9 cellular contexts compared by ENCODE assay signal in the genomic region with DNA sequence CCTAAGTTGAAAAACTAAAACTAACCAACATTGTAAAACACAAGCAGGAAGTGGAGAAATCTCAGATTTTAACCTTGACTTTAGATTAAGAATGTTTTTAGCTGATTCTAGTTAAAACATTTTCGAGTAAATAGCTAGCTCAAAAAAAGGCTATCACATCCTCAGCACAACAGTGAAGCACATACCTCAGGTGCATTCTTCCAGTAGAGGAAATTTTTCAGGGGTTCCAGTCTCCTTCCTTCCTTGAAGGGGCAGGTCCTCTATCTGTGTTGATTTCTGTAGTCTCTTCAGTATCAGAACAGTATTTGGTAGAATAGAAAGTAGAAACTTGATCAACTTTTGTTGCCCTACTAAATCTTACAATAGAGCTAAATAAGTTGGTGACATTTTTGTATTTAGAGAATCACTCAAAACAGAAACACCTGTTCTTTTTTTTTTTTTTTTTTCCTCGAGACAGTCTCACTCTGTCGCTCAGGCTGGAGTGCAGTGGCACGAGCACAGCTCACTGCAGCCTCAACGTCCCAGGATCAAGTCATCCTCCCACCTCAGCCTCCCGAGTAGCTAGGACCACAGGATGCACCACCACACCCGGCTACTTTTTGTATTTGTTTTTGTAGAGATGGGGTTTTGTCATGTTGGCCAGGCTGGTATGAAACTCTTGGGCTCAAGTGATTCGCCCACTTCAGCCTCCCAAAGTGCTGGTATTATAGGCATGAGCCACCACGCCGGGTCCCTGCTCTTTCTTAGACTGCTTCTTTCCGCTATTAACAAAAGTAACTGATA. TPM values are rescaled to one million over a fixed set of nuclear protein-coding genes. Genes with fewer than 3 reads are reported as not detected.
DNase-seq lines count a peak whose midpoint lies in the region; ATAC-seq and TF ChIP-seq lines count a peak whose summit lies in the region.
"Had no signal": no experiment of that assay in that cellular context is flagged by ENCODE, and none has a peak within 500 bp of the region (broad histone marks: within the 10 kb centered on the region; RNA-seq: fewer than 3 reads in every experiment).

No MANE protein-coding gene starts in this region.

- DNase-seq in stimulated activated naive CD4-positive, alpha-beta T cell treated with Interleukin-2 at 50 U/mL for 16 hours (lab: John Stamatoyannopoulos, UW) = peak; percentile 5
- DNase-seq in stimulated activated naive CD4-positive, alpha-beta T cell (lab: John Stamatoyannopoulos, UW) = no peak
- DNase-seq in activated T-helper 1 cell treated with anti-CD3 and anti-CD28 coated beads, Interleukin-12 subunit alpha, Interleukin-12 subunit beta, Interleukin-2, Interleukin-4 antibody, amounts not matched to agents 30 ng/mL and 10 ng/mL and 1 ng/mL, durations not matched to agents 14 hours and 24 hours and 36 hours (ENCODE audit: low spot score) = no peak
- DNase-seq in upper lobe of right lung = no peak
- DNase-seq in T1000 (lab: John Stamatoyannopoulos, UW) = no peak
- DNase-seq in anterior cingulate cortex (lab: John Stamatoyannopoulos, UW) = no peak
- DNase-seq in omental fat pad (ENCODE audit: low spot score) = no peak
- DNase-seq: testis had no signal

- no peaks in the 10 kb centered on the region for H3K4me1 ChIP-seq in upper lobe of right lung
- H3K4me1 ChIP-seq: testis had no signal

- H3K9me3 ChIP-seq in upper lobe of right lung = no peaks in the 10 kb centered on the region
- H3K9me3 ChIP-seq: testis had no signal

- peak overlapping the region; percentile 76 for H3K4me3 Mint-ChIP-seq in activated T-helper 1 cell treated with anti-CD3 and anti-CD28 coated beads, Interleukin-12 subunit alpha, Interleukin-12 subunit beta, Interleukin-2, Interleukin-4 antibody, amounts not matched to agents 30 ng/mL and 10 ng/mL and 1 ng/mL, durations not matched to agents 14 hours and 24 hours and 36 hours

- no peaks in the 10 kb centered on the region for H3K9me3 Mint-ChIP-seq in activated T-helper 1 cell treated with anti-CD3 and anti-CD28 coated beads, Interleukin-12 subunit alpha, Interleukin-12 subunit beta, Interleukin-2, Interleukin-4 antibody, amounts not matched to agents 30 ng/mL and 10 ng/mL and 1 ng/mL, durations not matched to agents 14 hours and 24 hours and 36 hours

- intact Hi-C loops in activated T-helper 1 cell treated with anti-CD3 and anti-CD28 coated beads, Interleukin-12 subunit alpha, Interleukin-12 subunit beta, Interleukin-2, Interleukin-4 antibody, amounts not matched to agents 30 ng/mL and 10 ng/mL and 1 ng/mL, durations not matched to agents 14 hours and 24 hours and 36 hours (cut with micrococcal nuclease) = loop anchor here (1.0 to 10.0 kb wide), 3 partner anchors 245 to 1419 kb away; a partner anchor contains a TSS
- intact Hi-C loops in upper lobe of right lung (cut with DNase I) = no loop called here

- TF ChIP-seq CTCF in upper lobe of right lung (IDR thresholded peaks at IDR 0.05) (no peak), omental fat pad (IDR thresholded peaks at IDR 0.05) (no peak)

- peak overlapping the region; percentile 51 for H3K27ac ChIP-seq in upper lobe of right lung

- peaks cover 69% of the 10 kb centered on the region for H3K4me1 Mint-ChIP-seq in activated T-helper 1 cell treated with anti-CD3 and anti-CD28 coated beads, Interleukin-12 subunit alpha, Interleukin-12 subunit beta, Interleukin-2, Interleukin-4 antibody, amounts not matched to agents 30 ng/mL and 10 ng/mL and 1 ng/mL, durations not matched to agents 14 hours and 24 hours and 36 hours (ENCODE audit: low read depth)

- no peak overlapping the region for H3K4me3 ChIP-seq in upper lobe of right lung
- H3K4me3 ChIP-seq: testis had no signal

- H3K36me3 Mint-ChIP-seq in activated T-helper 1 cell treated with anti-CD3 and anti-CD28 coated beads, Interleukin-12 subunit alpha, Interleukin-12 subunit beta, Interleukin-2, Interleukin-4 antibody, amounts not matched to agents 30 ng/mL and 10 ng/mL and 1 ng/mL, durations not matched to agents 14 hours and 24 hours and 36 hours (ENCODE audit: low read depth) = peaks cover 2% of the 10 kb centered on the region

- H3K27me3 ChIP-seq in upper lobe of right lung = no peaks in the 10 kb centered on the region
- H3K27me3 ChIP-seq: testis had no signal

- H3K36me3 ChIP-seq in upper lobe of right lung = no peaks in the 10 kb centered on the region

- ATAC-seq in HG03064 (IDR thresholded peaks at IDR 0.05; ENCODE audit: low read depth, unreplicated experiment) (peak; percentile 36), upper lobe of right lung (no peak), omental fat pad (ENCODE audit: low FRiP score) (no peak)

- peak overlapping the region; percentile 92 for H3K27ac Mint-ChIP-seq in activated T-helper 1 cell treated with anti-CD3 and anti-CD28 coated beads, Interleukin-12 subunit alpha, Interleukin-12 subunit beta, Interleukin-2, Interleukin-4 antibody, amounts not matched to agents 30 ng/mL and 10 ng/mL and 1 ng/mL, durations not matched to agents 14 hours and 24 hours and 36 hours

- H3K27me3 Mint-ChIP-seq in activated T-helper 1 cell treated with anti-CD3 and anti-CD28 coated beads, Interleukin-12 subunit alpha, Interleukin-12 subunit beta, Interleukin-2, Interleukin-4 antibody, amounts not matched to agents 30 ng/mL and 10 ng/mL and 1 ng/mL, durations not matched to agents 14 hours and 24 hours and 36 hours (ENCODE audit: insufficient read depth) = no peaks in the 10 kb centered on the region

RNA-seq across cellular contexts. Expression of a gene that starts 6.9 kb away (rescaled TPM):
- 2.7 and 2.9 TPM in 2 replicates for total RNA-seq in activated T-helper 1 cell treated with anti-CD3 and anti-CD28 coated beads, Interleukin-12 subunit alpha, Interleukin-12 subunit beta, Interleukin-2, Interleukin-4 antibody, amounts not matched to agents 30 ng/mL and 10 ng/mL and 1 ng/mL, durations not matched to agents 14 hours and 24 hours and 36 hours
- total RNA-seq in upper lobe of right lung (6.3 TPM), omental fat pad (1 to 10 TPM; 3.6 to 8.0 (median 6.2) TPM)
